Comparison of ENCODE assay signal across 13 cellular contexts in the genomic region with DNA sequence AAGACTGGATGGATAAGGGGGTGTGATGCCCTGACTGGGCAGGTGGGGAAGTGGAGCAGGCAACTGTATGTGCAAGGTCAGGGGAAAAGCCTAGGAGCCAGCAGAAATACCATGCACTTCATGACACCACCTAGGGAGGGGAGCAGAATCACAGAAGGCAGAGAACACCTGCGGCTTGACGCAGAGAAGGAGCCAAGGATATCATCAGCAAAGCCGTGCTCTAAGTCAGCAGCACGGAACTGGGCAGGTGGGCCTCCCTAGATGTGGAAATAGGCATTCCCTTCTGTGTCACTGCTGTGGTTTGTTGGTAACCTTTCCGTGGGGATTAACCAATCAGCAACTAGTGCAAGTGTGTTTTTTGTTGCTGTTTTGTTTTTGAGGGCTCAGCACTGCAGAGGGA. TPM values are rescaled to one million over a fixed set of nuclear protein-coding genes. Genes with fewer than 3 reads are reported as not detected.
DNase-seq lines count a peak whose midpoint lies in the region; ATAC-seq, FAIRE-seq and TF ChIP-seq lines count a peak whose summit lies in the region.
"Had no signal": no experiment of that assay in that cellular context is flagged by ENCODE, and none has a peak within 500 bp of the region (broad histone marks: within the 10 kb centered on the region; RNA-seq: fewer than 3 reads in every experiment).

No MANE protein-coding gene starts in this region.

- H4K91ac ChIP-seq in H9 (ENCODE audit: insufficient read length, low read depth, low read length): no peak overlapping the region

- H3K4me3 Mint-ChIP-seq in CD4-positive, alpha-beta T cell: peak overlapping the region; percentile 84
- H3K4me3 Mint-ChIP-seq in H9 (peak overlapping the region; percentile 1 to 82; a peak in 3 of 5 replicates), astrocyte (ENCODE audit: unreplicated experiment) (peak overlapping the region; percentile 80)
- peak overlapping the region in 7 of 10 donors; percentile 45 to 94 (median 77) for H3K4me3 Mint-ChIP-seq in naive thymus-derived CD4-positive, alpha-beta T cell

- H3K4me2 ChIP-seq in H9 (ENCODE audit: insufficient read depth, insufficient read length, low read length): no peak overlapping the region
- H3K4me2 ChIP-seq in astrocyte (ENCODE audit: low read length): no peak overlapping the region

- H2BK5ac ChIP-seq in H9 (ENCODE audit: insufficient read length, low read length): no peak overlapping the region

- H3K36me3 ChIP-seq in astrocyte (ENCODE audit: insufficient read depth, low read length): no peaks in the 10 kb centered on the region
- H3K36me3 ChIP-seq in naive thymus-derived CD4-positive, alpha-beta T cell (ENCODE audit: control insufficient read depth in 2 of 3, insufficient read depth in 3 of 3, low read length in 3 of 3): no peaks in the 10 kb centered on the region
- no peaks in the 10 kb centered on the region for H3K36me3 ChIP-seq in effector memory CD4-positive, alpha-beta T cell (ENCODE audit: control insufficient read depth, insufficient read depth, low read length)

- H3T11ph ChIP-seq in H9 (ENCODE audit: low read length): no peak overlapping the region

- H2AK5ac ChIP-seq in H9 (ENCODE audit: insufficient read length, low read length): no peak overlapping the region

- H3K79me2 ChIP-seq in H9 (ENCODE audit: insufficient read depth, low read length): peaks cover 15% of the 10 kb centered on the region; the same call in 1 of the 2 replicates
- H3K79me2 ChIP-seq in astrocyte (ENCODE audit: insufficient read depth, low read length): peaks cover 96% of the 10 kb centered on the region

- H3K4me1 ChIP-seq in H9 (ENCODE audit: insufficient read depth, low read length): no peaks in the 10 kb centered on the region; the same call in 1 of the 2 replicates
- peaks cover 27% of the 10 kb centered on the region for H3K4me1 ChIP-seq in astrocyte (ENCODE audit: insufficient read depth, low read length)
- H3K4me1 ChIP-seq in naive thymus-derived CD4-positive, alpha-beta T cell (ENCODE audit: control insufficient read depth in 2 of 2, insufficient read depth in 2 of 2, low read length in 2 of 2): peaks cover 8 to 16% of the 10 kb centered on the region in 2 donors
- H3K4me1 ChIP-seq in effector memory CD4-positive, alpha-beta T cell (ENCODE audit: control insufficient read depth, insufficient read depth, low read length, poor library complexity, severe bottlenecking): peaks cover 15% of the 10 kb centered on the region

- peaks cover 49% of the 10 kb centered on the region for H3K4me1 Mint-ChIP-seq in CD4-positive, alpha-beta T cell (ENCODE audit: low read depth)
- peaks cover 23 to 32% of the 10 kb centered on the region in 2 experiments for H3K4me1 Mint-ChIP-seq in H9
- peaks cover 27% of the 10 kb centered on the region for H3K4me1 Mint-ChIP-seq in astrocyte (ENCODE audit: low read depth, unreplicated experiment)
- peaks cover 31 to 56% (median 47%) of the 10 kb centered on the region in 7 donors for H3K4me1 Mint-ChIP-seq in naive thymus-derived CD4-positive, alpha-beta T cell

- CTCF ChIA-PET in CD4-positive, alpha-beta T cell (lab: Charles Lee): no interaction called here
- CTCF ChIA-PET in naive thymus-derived CD4-positive, alpha-beta T cell (lab: Charles Lee): no interaction called here

- H3K27me3 ChIP-seq in CD4-positive, alpha-beta T cell (ENCODE audit: control insufficient read depth, insufficient read depth, low read length): no peaks in the 10 kb centered on the region
- H3K27me3 ChIP-seq in H9 (ENCODE audit: insufficient read depth, low read length) (no peaks in the 10 kb centered on the region), astrocyte (ENCODE audit: insufficient read depth, low read length) (no peaks in the 10 kb centered on the region)
- no peaks in the 10 kb centered on the region for H3K27me3 ChIP-seq in naive thymus-derived CD4-positive, alpha-beta T cell (ENCODE audit: control insufficient read depth in 2 of 2, insufficient read depth in 2 of 2, low read length in 2 of 2)
- no peaks in the 10 kb centered on the region for H3K27me3 ChIP-seq in effector memory CD4-positive, alpha-beta T cell (replicated peaks; ENCODE audit: control insufficient read depth, insufficient read depth, low read length, poor library complexity, severe bottlenecking)

- intact Hi-C loops in CD4-positive, alpha-beta T cell (cut with DNase I, micrococcal nuclease): loop anchor here in 1 of 2 experiments (5.0 kb wide), 1 partner anchor 38 kb away; no protein-coding TSS in a partner anchor
- intact Hi-C loops in naive thymus-derived CD4-positive, alpha-beta T cell (cut with micrococcal nuclease): loop anchor here in 1 of 2 donors (5.0 kb wide), 1 partner anchor 83 kb away; a partner anchor contains a TSS

- POLR2A ChIA-PET in CD4-positive, alpha-beta T cell (lab: Charles Lee): interaction anchor here (1.8 kb wide), 1 partner anchor 41 kb away, joined by 6 read pairs; no protein-coding TSS in a partner anchor
- POLR2A ChIA-PET in naive thymus-derived CD4-positive, alpha-beta T cell (lab: Charles Lee): no interaction called here

- H4K5ac ChIP-seq in H9 (ENCODE audit: insufficient read length, low read depth, low read length): no peak overlapping the region

- H3K79me1 ChIP-seq in H9 (ENCODE audit: insufficient read depth, low read depth, low read length, poor library complexity, severe bottlenecking): peaks cover 15% of the 10 kb centered on the region

- peaks cover 27% of the 10 kb centered on the region for H3K36me3 Mint-ChIP-seq in CD4-positive, alpha-beta T cell (ENCODE audit: low read depth)
- peaks cover 0 to 1% (median 0%) of the 10 kb centered on the region in 3 experiments; a peak in 3 of 7 replicates for H3K36me3 Mint-ChIP-seq in H9 (ENCODE audit: insufficient read depth in 1 of 3, low read depth in 3 of 3)
- H3K36me3 Mint-ChIP-seq in astrocyte (ENCODE audit: low read depth, unreplicated experiment): peaks cover 18% of the 10 kb centered on the region
- peaks cover 11 to 38% (median 20%) of the 10 kb centered on the region in 5 donors for H3K36me3 Mint-ChIP-seq in naive thymus-derived CD4-positive, alpha-beta T cell

- no peak overlapping the region for H2BK15ac ChIP-seq in H9 (ENCODE audit: low read depth, low read length)

- H2AFZ ChIP-seq in H9 (ENCODE audit: low read length) (no peak overlapping the region), astrocyte (ENCODE audit: low read depth, low read length) (no peak overlapping the region)

- H2BK12ac ChIP-seq in H9 (ENCODE audit: insufficient read length, low read depth, low read length): no peak overlapping the region

- no peak overlapping the region for H3K4ac ChIP-seq in H9 (ENCODE audit: low read depth, low read length)

- H3K23me2 ChIP-seq in H9 (ENCODE audit: insufficient read length, low read depth, low read length, poor library complexity, severe bottlenecking): peaks cover 6% of the 10 kb centered on the region

- peaks cover 6% of the 10 kb centered on the region for H3K9me3 Mint-ChIP-seq in CD4-positive, alpha-beta T cell
- no peaks in the 10 kb centered on the region; a peak in 1 of 5 replicates for H3K9me3 Mint-ChIP-seq in H9
- peaks cover 3% of the 10 kb centered on the region for H3K9me3 Mint-ChIP-seq in astrocyte (ENCODE audit: unreplicated experiment)
- H3K9me3 Mint-ChIP-seq in naive thymus-derived CD4-positive, alpha-beta T cell: peaks cover 0 to 20% (median 8%) of the 10 kb centered on the region in 11 donors

- no peak for FAIRE-seq in astrocyte (lab: Jason Lieb, UNC)
- FAIRE-seq: frontal cortex had no signal

- no peaks in the 10 kb centered on the region for H3K9me3 ChIP-seq in CD4-positive, alpha-beta T cell (ENCODE audit: control insufficient read depth, low read length)
- H3K9me3 ChIP-seq in H9 (ENCODE audit: control insufficient read depth, low read depth, low read length) (no peaks in the 10 kb centered on the region), astrocyte (ENCODE audit: insufficient read depth, low read depth, low read length) (no peaks in the 10 kb centered on the region)
- H3K9me3 ChIP-seq in naive thymus-derived CD4-positive, alpha-beta T cell (ENCODE audit: control insufficient read depth in 2 of 3, low read length in 3 of 3): peaks cover 0 to 5% (median 0%) of the 10 kb centered on the region in 3 experiments
- H3K9me3 ChIP-seq in effector memory CD4-positive, alpha-beta T cell (ENCODE audit: control insufficient read depth, low read length): no peaks in the 10 kb centered on the region

- H2BK120ac ChIP-seq in H9 (ENCODE audit: low read depth, low read length, poor library complexity, severe bottlenecking): no peak overlapping the region

- H3K4me3 ChIP-seq in astrocyte (ENCODE audit: insufficient read depth, low read depth, low read length): no peak overlapping the region
- no peak overlapping the region for H3K4me3 ChIP-seq in naive thymus-derived CD4-positive, alpha-beta T cell (ENCODE audit: low read length)
- H3K4me3 ChIP-seq in effector memory CD4-positive, alpha-beta T cell (ENCODE audit: insufficient read depth, low read depth, low read length, poor library complexity, severe bottlenecking): no peak overlapping the region

- no peak overlapping the region for H3K18ac ChIP-seq in H9 (ENCODE audit: insufficient read length, low read depth, low read length)

- no peak overlapping the region for H3K14ac ChIP-seq in H9 (ENCODE audit: insufficient read depth, low read length)

- H3K27me3 Mint-ChIP-seq in CD4-positive, alpha-beta T cell: no peaks in the 10 kb centered on the region
- H3K27me3 Mint-ChIP-seq in H9 (ENCODE audit: low read depth): no peaks in the 10 kb centered on the region
- H3K27me3 Mint-ChIP-seq in astrocyte (ENCODE audit: low read depth, unreplicated experiment): no peaks in the 10 kb centered on the region
- no peaks in the 10 kb centered on the region for H3K27me3 Mint-ChIP-seq in naive thymus-derived CD4-positive, alpha-beta T cell
- H3K27me3 Mint-ChIP-seq: stimulated activated naive CD8-positive, alpha-beta T cell treated with anti-CD3 and anti-CD28 coated beads, Interleukin-15, amount 100 ng/mL, for 72 hours had no signal

- WGBS in H9 (ENCODE audit: extremely low coverage, insufficient read length, low lambda C conversion rate): no CpG with 5 or more reads among the region's 5 CpGs

- H3K56ac ChIP-seq in H9 (ENCODE audit: insufficient read length, low read depth, low read length): no peak overlapping the region

- no peak for DNase-seq in CD4-positive, alpha-beta T cell
- DNase-seq in H9: peak; percentile 40
- DNase-seq in astrocyte (ENCODE audit: low read depth): no peak
- DNase-seq in naive thymus-derived CD4-positive, alpha-beta T cell: peak in 1 of 9 donors; percentile 15
- DNase-seq in NCI-H82 (lab: John Stamatoyannopoulos, UW): no peak
- DNase-seq in COR-L47 (lab: John Stamatoyannopoulos, UW): no peak
- DNase-seq in effector memory CD4-positive, alpha-beta T cell: no peak
- DNase-seq: activated CD4-positive, alpha-beta T cell treated with anti-CD3 and anti-CD28 coated beads for 48 hours; effector CD4-positive, alpha-beta T cell; stimulated activated naive CD8-positive, alpha-beta T cell treated with anti-CD3 and anti-CD28 coated beads, Interleukin-15, amount 100 ng/mL, for 72 hours had no signal

- H3K27ac Mint-ChIP-seq in CD4-positive, alpha-beta T cell: peak overlapping the region; percentile 29
- H3K27ac Mint-ChIP-seq in H9: no peak overlapping the region
- peak overlapping the region; percentile 64 for H3K27ac Mint-ChIP-seq in astrocyte (ENCODE audit: unreplicated experiment)
- H3K27ac Mint-ChIP-seq in naive thymus-derived CD4-positive, alpha-beta T cell: peak overlapping the region in 6 of 9 donors; percentile 1 to 56 (median 48)

- H2BK20ac ChIP-seq in H9 (ENCODE audit: low read depth, low read length, poor library complexity, severe bottlenecking): no peak overlapping the region

- H3K23ac ChIP-seq in H9 (ENCODE audit: insufficient read length, low read depth, low read length): no peak overlapping the region

- no peak for ATAC-seq in CD4-positive, alpha-beta T cell (ENCODE audit: poor library complexity)
- no peak for ATAC-seq in naive thymus-derived CD4-positive, alpha-beta T cell
- ATAC-seq in GM19395 (IDR thresholded peaks at IDR 0.05; ENCODE audit: unreplicated experiment): no peak
- ATAC-seq: stimulated activated naive CD8-positive, alpha-beta T cell treated with anti-CD3 and anti-CD28 coated beads, Interleukin-15, amount 100 ng/mL, for 72 hours had no signal

- H3K27ac ChIP-seq in CD4-positive, alpha-beta T cell (ENCODE audit: low read depth, low read length): no peak overlapping the region
- H3K27ac ChIP-seq in H9 (ENCODE audit: insufficient read length, low read depth, low read length): no peak overlapping the region
- no peak overlapping the region for H3K27ac ChIP-seq in astrocyte (ENCODE audit: low read depth, low read length)
- H3K27ac ChIP-seq in naive thymus-derived CD4-positive, alpha-beta T cell (ENCODE audit: low read depth, low read length): no peak overlapping the region
- H3K27ac ChIP-seq in effector memory CD4-positive, alpha-beta T cell (ENCODE audit: insufficient read depth, low read length, poor library complexity, severe bottlenecking): no peak overlapping the region
- H3K27ac ChIP-seq: BLaER1 had no signal

- H3K9ac ChIP-seq in H9 (ENCODE audit: extremely low read depth, insufficient read length, low read length) (no peak overlapping the region), astrocyte (ENCODE audit: low read length) (no peak overlapping the region)
- H3K9ac ChIP-seq: BLaER1 had no signal

- H4K20me1 ChIP-seq in H9 (ENCODE audit: control insufficient read depth, insufficient read depth, insufficient read length) (peaks cover 2% of the 10 kb centered on the region), astrocyte (ENCODE audit: insufficient read depth, low read length) (peaks cover 75% of the 10 kb centered on the region)

- no peak overlapping the region for H4K8ac ChIP-seq in H9 (replicated peaks; ENCODE audit: insufficient read length, low read depth, low read length)

- TF ChIP-seq CTCF in CD4-positive, alpha-beta T cell (IDR thresholded peaks at IDR 0.05): no peak
- TF ChIP-seq CTCF in H9 (conservative IDR thresholded peaks at IDR 0.05): no peak
- no peak for TF ChIP-seq CTCF in astrocyte (IDR thresholded peaks at IDR 0.05; ENCODE audit: insufficient read depth, low read depth, low read length)

RNA-seq across cellular contexts. Expression of a gene that starts 41.3 kb away (rescaled TPM):
- total RNA-seq in CD4-positive, alpha-beta T cell: 10 to 100 TPM; 82.0 to 97.9 TPM
- 340 and 364 TPM in 2 replicates for total RNA-seq in H9 (2021)
- 922 and 975 TPM in 2 replicates for total RNA-seq in astrocyte
- total RNA-seq in naive thymus-derived CD4-positive, alpha-beta T cell: 100 to 1,000 TPM; 127 to 231 (median 169) TPM
- 10 to 100 TPM; 42.8 to 71.8 TPM for polyA plus RNA-seq in naive thymus-derived CD4-positive, alpha-beta T cell

RNA-seq across cellular contexts. Expression of a gene that starts 41.6 kb away (rescaled TPM):
- 100 to 1,000 TPM; 189 to 196 TPM for total RNA-seq in CD4-positive, alpha-beta T cell
- total RNA-seq in H9 (2021): 385 and 399 TPM in 2 replicates
- 544 and 552 TPM in 2 replicates for total RNA-seq in astrocyte
- 100 to 1,000 TPM; 189 to 340 (median 209) TPM for total RNA-seq in naive thymus-derived CD4-positive, alpha-beta T cell
- polyA plus RNA-seq in naive thymus-derived CD4-positive, alpha-beta T cell: 100 to 1,000 TPM; 129 to 134 TPM

Comparison
In these comparisons a context has a peak if more than half of its experiments do, and no peak if none do; other contexts are left out.
1. H3K27ac Mint-ChIP-seq: peak in CD4-positive, alpha-beta T cell (single experiment), astrocyte (single experiment) and naive thymus-derived CD4-positive, alpha-beta T cell (6 of 9); none in H9 (0 of 3).
2. Peak in every context shown above with its lines, with median percentiles within 50 percentile points of each other: H3K4me3 Mint-ChIP-seq.